Comparison of ENCODE assay signal across 8 cellular contexts in the genomic region with DNA sequence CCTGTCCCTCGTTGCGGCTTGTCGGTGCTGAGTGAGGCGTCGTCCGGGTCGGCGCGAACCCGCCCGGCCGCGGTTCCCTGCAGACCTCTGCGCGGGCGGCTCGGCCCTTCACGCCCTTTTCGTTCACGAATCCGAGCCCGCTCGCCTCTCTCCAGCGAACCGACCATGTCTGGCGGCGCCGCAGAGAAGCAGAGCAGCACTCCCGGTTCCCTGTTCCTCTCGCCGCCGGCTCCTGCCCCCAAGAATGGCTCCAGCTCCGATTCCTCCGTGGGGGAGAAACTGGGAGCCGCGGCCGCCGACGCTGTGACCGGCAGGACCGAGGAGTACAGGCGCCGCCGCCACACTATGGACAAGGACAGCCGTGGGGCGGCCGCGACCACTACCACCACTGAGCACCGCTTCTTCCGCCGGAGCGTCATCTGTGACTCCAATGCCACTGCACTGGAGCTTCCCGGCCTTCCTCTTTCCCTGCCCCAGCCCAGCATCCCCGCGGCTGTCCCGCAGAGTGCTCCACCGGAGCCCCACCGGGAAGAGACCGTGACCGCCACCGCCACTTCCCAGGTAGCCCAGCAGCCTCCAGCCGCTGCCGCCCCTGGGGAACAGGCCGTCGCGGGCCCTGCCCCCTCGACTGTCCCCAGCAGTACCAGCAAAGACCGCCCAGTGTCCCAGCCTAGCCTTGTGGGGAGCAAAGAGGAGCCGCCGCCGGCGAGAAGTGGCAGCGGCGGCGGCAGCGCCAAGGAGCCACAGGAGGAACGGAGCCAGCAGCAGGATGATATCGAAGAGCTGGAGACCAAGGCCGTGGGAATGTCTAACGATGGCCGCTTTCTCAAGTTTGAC. TPM values are rescaled to one million over a fixed set of nuclear protein-coding genes. Genes with fewer than 3 reads are reported as not detected.
DNase-seq lines count a peak whose midpoint lies in the region; ATAC-seq and TF ChIP-seq lines count a peak whose summit lies in the region.

No MANE protein-coding gene starts in this region.

- no peaks in the 10 kb centered on the region for H3K27me3 ChIP-seq in ACC112 (ENCODE audit: insufficient read depth, low read length)
- no peaks in the 10 kb centered on the region for H3K27me3 ChIP-seq in lower lobe of right lung (ENCODE audit: low read depth)

- H3K4me3 ChIP-seq in ACC112 (ENCODE audit: low read depth, low read length) = peak overlapping the region; percentile 98
- peak overlapping the region; percentile 94 for H3K4me3 ChIP-seq in coronary artery
- H3K4me3 ChIP-seq in lower lobe of right lung = peak overlapping the region; percentile 87

- H3K4me1 ChIP-seq in ACC112 (ENCODE audit: control insufficient read depth, insufficient read depth, low read length, unreplicated experiment) = peaks cover 32% of the 10 kb centered on the region
- H3K4me1 ChIP-seq in lower lobe of right lung = peaks cover 48% of the 10 kb centered on the region

- H3K27ac ChIP-seq in ACC112 (ENCODE audit: low read depth, low read length) (peak overlapping the region; percentile 39), coronary artery (peak overlapping the region; percentile 96 to 98), lower lobe of right lung (peak overlapping the region; percentile 91)

- no peak overlapping the region for H2AFZ ChIP-seq in ACC112 (ENCODE audit: low read length, unreplicated experiment)

- ATAC-seq in GM18511 (IDR thresholded peaks at IDR 0.05; ENCODE audit: unreplicated experiment) = peak; percentile 21
- ATAC-seq in lower lobe of right lung = peak; percentile 15 to 34
- ATAC-seq in GM21360 (IDR thresholded peaks at IDR 0.05; ENCODE audit: unreplicated experiment) = no peak

- DNase-seq in HT1080 (ENCODE audit: low read depth) (peak; percentile 11), coronary artery (ENCODE audit: low spot score) (peak; percentile 84), lower lobe of right lung (peak; percentile 78)
- peak; percentile 23 for DNase-seq in activated CD4-positive, alpha-beta T cell treated with anti-CD3 and anti-CD28 coated beads for 1 hour
- DNase-seq in stimulated activated CD4-positive, alpha-beta T cell treated with anti-CD3 and anti-CD28 coated beads, TNF-alpha, amount 100 ng/mL, for 48 hours (ENCODE audit: low read depth in 3 of 3) = peak; percentile 23 to 38 (median 24)

- H3K36me3 ChIP-seq in ACC112 (ENCODE audit: insufficient read depth, low read length) (peaks cover 8% of the 10 kb centered on the region; the same call in 1 of the 2 replicates), lower lobe of right lung (no peaks in the 10 kb centered on the region)

- H3K79me2 ChIP-seq in ACC112 (ENCODE audit: control insufficient read depth, insufficient read depth, low read length, unreplicated experiment) = peaks cover 55% of the 10 kb centered on the region

- no peak for TF ChIP-seq CTCF in coronary artery (IDR thresholded peaks at IDR 0.05)
- TF ChIP-seq CTCF in lower lobe of right lung (IDR thresholded peaks at IDR 0.05) = peak; percentile 19

- intact Hi-C loops in lower lobe of right lung (cut with DNase I) = loop anchor here (10.0 kb wide), 1 partner anchor 179 kb away; no protein-coding TSS in a partner anchor

- no peaks in the 10 kb centered on the region for H3K9me3 ChIP-seq in lower lobe of right lung

RNA-seq across cellular contexts. Expression of a gene that starts 1.2 kb away (rescaled TPM):
- total RNA-seq in HT1080 (2014; rRNA removed; shearing (Covaris generic)) = 50.6 and 53.5 TPM in 2 replicates
- polyA plus RNA-seq in HT1080 (2015; cell fraction: cytosol; rRNA removed) = 35.5 and 44.9 TPM in 2 replicates
- polyA plus RNA-seq in HT1080 (2015; cell fraction: nucleus; rRNA removed) = 61.4 and 61.8 TPM in 2 replicates
- total RNA-seq in lower lobe of right lung = 206 TPM

Comparison
In these comparisons a context has a peak if more than half of its experiments do, and no peak if none do; other contexts are left out.
1. H3K27ac ChIP-seq: peak in every context shown above with its lines; median percentile 97 in coronary artery; 91 in lower lobe of right lung; 39 in ACC112.
2. DNase-seq: peak in every context shown above with its lines; median percentile 84 in coronary artery; 78 in lower lobe of right lung; 24 in stimulated activated CD4-positive, alpha-beta T cell treated with anti-CD3 and anti-CD28 coated beads, TNF-alpha, amount 100 ng/mL, for 48 hours; 23 in activated CD4-positive, alpha-beta T cell treated with anti-CD3 and anti-CD28 coated beads for 1 hour; 11 in HT1080.